In the genomic region with DNA sequence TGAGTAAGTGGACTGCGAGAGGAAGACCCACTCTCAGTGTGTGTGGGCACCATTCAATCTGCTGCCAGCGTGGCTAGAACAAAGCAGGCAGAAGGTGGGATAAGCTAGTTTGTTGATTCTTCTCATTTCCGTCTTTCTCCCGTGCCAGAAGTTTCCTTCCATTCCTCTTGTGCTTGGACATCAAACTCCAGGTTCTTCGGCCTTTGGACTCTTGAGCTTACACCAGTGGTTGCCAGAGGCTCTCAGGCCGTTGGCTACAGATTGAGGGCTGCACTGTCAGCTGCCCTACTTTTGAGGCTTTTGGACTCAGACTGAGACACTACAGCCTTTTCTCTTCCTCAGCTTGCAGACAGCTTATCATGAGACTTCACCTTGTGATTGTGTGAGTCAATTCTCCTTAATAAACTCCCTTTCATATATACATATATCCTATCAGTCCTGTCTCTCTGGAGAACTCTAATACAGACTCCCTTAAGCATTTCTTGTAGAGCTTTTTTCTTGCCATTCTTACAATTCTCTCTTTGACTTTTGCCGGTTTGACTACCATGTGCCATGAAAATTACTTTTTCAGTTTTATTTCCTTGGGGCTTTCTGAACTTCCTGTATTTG, we compare ENCODE assay signal across 17 cellular contexts.
DNase-seq lines count a peak whose midpoint lies in the region; ATAC-seq, FAIRE-seq and TF ChIP-seq lines count a peak whose summit lies in the region.
"Had no signal": no experiment of that assay in that cellular context is flagged by ENCODE, and none has a peak within 500 bp of the region (broad histone marks: within the 10 kb centered on the region; RNA-seq: fewer than 3 reads in every experiment).

No MANE protein-coding gene starts in this region.

- H3K36me3 ChIP-seq in liver (ENCODE audit: control insufficient read depth in 4 of 4, insufficient read depth in 3 of 4, low read depth in 1 of 4, low read length in 3 of 4) (no peaks in the 10 kb centered on the region), HepG2 (replicated peaks in 1 of 2; ENCODE audit: control insufficient read depth in 1 of 2, insufficient read depth in 2 of 2, low read length in 2 of 2) (no peaks in the 10 kb centered on the region), hepatocyte (replicated peaks; ENCODE audit: insufficient read depth, low read depth) (no peaks in the 10 kb centered on the region), mucosa of descending colon (ENCODE audit: low read depth) (no peaks in the 10 kb centered on the region)

- H3K4me3 ChIP-seq in liver (ENCODE audit: low read depth in 1 of 3, low read length in 3 of 3) = no peak overlapping the region
- H3K4me3 ChIP-seq in HepG2 (replicated peaks in 1 of 3; ENCODE audit: insufficient read depth in 1 of 3, low read depth in 2 of 3, low read length in 3 of 3) = no peak overlapping the region
- H3K4me3 ChIP-seq in hepatocyte = no peak overlapping the region
- H3K4me3 ChIP-seq in mucosa of descending colon = no peak overlapping the region
- H3K4me3 ChIP-seq in foreskin fibroblast (ENCODE audit: low read depth in 1 of 2, low read length in 2 of 2) = no peak overlapping the region

- no TSS peak for BruUV-seq in HepG2 (replicated peaks; lab: Mats Ljungman, UMichigan)

- H4K20me1 ChIP-seq in HepG2 (ENCODE audit: insufficient read depth, low read length) = no peaks in the 10 kb centered on the region
- H4K20me1 ChIP-seq in hepatocyte (ENCODE audit: insufficient read depth, poor library complexity, severe bottlenecking) = no peaks in the 10 kb centered on the region

- CTCF ChIA-PET in HepG2 (lab: Yijun Ruan, JAX; ENCODE audit: low intra/inter-chr PET ratio, low total read pairs) = no interaction called here

- ATAC-seq in HepG2 (no peak), mucosa of descending colon (peak; percentile 69), GM18520 (IDR thresholded peaks at IDR 0.05; ENCODE audit: unreplicated experiment) (no peak), GM19328 (IDR thresholded peaks at IDR 0.05; ENCODE audit: unreplicated experiment) (no peak)
- ATAC-seq: HCT116 had no signal

- H3K4me1 ChIP-seq in liver (ENCODE audit: control insufficient read depth in 4 of 4, insufficient read depth in 4 of 4, low read length in 3 of 4) = no peaks in the 10 kb centered on the region
- no peaks in the 10 kb centered on the region for H3K4me1 ChIP-seq in HepG2 (ENCODE audit: insufficient read depth, low read length)
- no peaks in the 10 kb centered on the region for H3K4me1 ChIP-seq in hepatocyte (ENCODE audit: insufficient read depth)
- no peaks in the 10 kb centered on the region for H3K4me1 ChIP-seq in mucosa of descending colon (ENCODE audit: low read depth)
- H3K4me1 ChIP-seq: Caco-2 had no signal

- no peak for TF ChIP-seq POLR2A in HepG2 (IDR thresholded peaks at IDR 0.05; ENCODE audit: insufficient read depth in 1 of 2, low read depth in 2 of 2, low read length in 2 of 2)

- H3K27me3 ChIP-seq in liver (ENCODE audit: control insufficient read depth in 4 of 4, insufficient read depth in 4 of 4, low read length in 3 of 4) = no peaks in the 10 kb centered on the region
- H3K27me3 ChIP-seq in HepG2 (ENCODE audit: control insufficient read depth in 1 of 2, insufficient read depth in 2 of 2, low read length in 2 of 2) = no peaks in the 10 kb centered on the region
- no peaks in the 10 kb centered on the region for H3K27me3 ChIP-seq in hepatocyte

- H3K9ac ChIP-seq in liver (ENCODE audit: low read depth in 1 of 2, low read length in 2 of 2) (no peak overlapping the region), HepG2 (ENCODE audit: insufficient read depth, low read depth, low read length) (no peak overlapping the region)

- DNase-seq in HepG2 (ENCODE audit: low spot score) (no peak), hepatocyte (ENCODE audit: low spot score) (peak; percentile 34), mucosa of descending colon (peak in 1 of 3 donors; percentile 25), foreskin fibroblast (no peak), NCI-H1048 (lab: John Stamatoyannopoulos, UW) (no peak)
- DNase-seq: Caco-2; CD8-positive, alpha-beta memory T cell; DND-41; GDM1 had no signal

- FAIRE-seq in HepG2 (lab: Jason Lieb, UNC) = no peak
- FAIRE-seq: GM12892, H54 had no signal

- TF ChIP-seq CTCF in liver (IDR thresholded peaks at IDR 0.05; ENCODE audit: low read depth, low read length, missing input control) (no peak), HepG2 (CRISPR knock-in tag; IDR thresholded peaks at IDR 0.05) (no peak), hepatocyte (IDR thresholded peaks at IDR 0.05; ENCODE audit: poor library complexity) (no peak), mucosa of descending colon (IDR thresholded peaks at IDR 0.05) (no peak), foreskin fibroblast (IDR thresholded peaks at IDR 0.05; ENCODE audit: low read depth, low read length) (no peak)

- in situ Hi-C loops in HepG2 (cut with HindIII; ENCODE audit: extremely low pct_ligation_motif_present, low pct_unique_long_range_greater_than_20kb) = no loop called here

- H3K27ac ChIP-seq in liver (ENCODE audit: low read depth in 1 of 2, low read length in 2 of 2) (no peak overlapping the region), HepG2 (ENCODE audit: extremely low read length, insufficient read depth, low read length) (no peak overlapping the region), hepatocyte (no peak overlapping the region)
- H3K27ac ChIP-seq: 22Rv1, HL-60 had no signal

- H3K9me2 ChIP-seq in hepatocyte (replicated peaks; ENCODE audit: insufficient read depth) = no peaks in the 10 kb centered on the region

- no peak overlapping the region for H3K4me2 ChIP-seq in HepG2 (ENCODE audit: low read depth, low read length)
- H3K4me2 ChIP-seq in hepatocyte = no peak overlapping the region

- no peak overlapping the region for H2AFZ ChIP-seq in HepG2 (ENCODE audit: low read length)
- H2AFZ ChIP-seq in hepatocyte = no peak overlapping the region

- intact Hi-C loops in HepG2 (cut with micrococcal nuclease; ENCODE audit: unreplicated experiment) = no loop called here
- intact Hi-C loops in mucosa of descending colon (cut with DNase I, micrococcal nuclease) = no loop called here

- 58% methylated on average over 7 of the region's 7 CpGs for WGBS in liver
- 14% methylated on average over 7 of the region's 7 CpGs for WGBS in HepG2 (ENCODE audit: low lambda C conversion rate)
- WGBS in hepatocyte (ENCODE audit: low lambda C conversion rate, missing lambda C conversion rate) = 84% methylated on average over 7 of the region's 7 CpGs

- TF ChIP-seq RAD21 in liver (IDR thresholded peaks at IDR 0.05) (no peak), HepG2 (CRISPR knock-in tag; IDR thresholded peaks at IDR 0.05) (no peak)

- H3K9me3 ChIP-seq in liver (ENCODE audit: control insufficient read depth in 4 of 4, low read length in 3 of 4) (peaks cover 0 to 1% (median 0%) of the 10 kb centered on the region in 4 donors), HepG2 (ENCODE audit: low read length) (peaks cover 11% of the 10 kb centered on the region), hepatocyte (ENCODE audit: low read depth) (no peaks in the 10 kb centered on the region), mucosa of descending colon (no peaks in the 10 kb centered on the region)
- H3K9me3 ChIP-seq: Caco-2 had no signal

- H3K79me2 ChIP-seq in HepG2 (ENCODE audit: insufficient read depth, low read length) (no peaks in the 10 kb centered on the region), hepatocyte (no peaks in the 10 kb centered on the region)

- no peak for TF ChIP-seq EP300 in HepG2 (IDR thresholded peaks at IDR 0.05; ENCODE audit: low read depth in 2 of 2, low read length in 2 of 2)
- no peak for TF ChIP-seq EP300 in HepG2 (CRISPR knock-in tag; IDR thresholded peaks at IDR 0.05; ENCODE audit: borderline replicate concordance)

- POLR2A ChIA-PET in HepG2 (lab: Yijun Ruan, JAX) = no interaction called here

TF ChIP-seq in liver, 16 proteins besides CTCF, POLR2A, EP300 and RAD21:
- peak; percentile 9 to 17 for TF ChIP-seq RXRA (IDR thresholded peaks at IDR 0.05)
- peak; percentile 78 to 87 for TF ChIP-seq HNF4A (conservative IDR thresholded peaks at IDR 0.05)
- TF ChIP-seq, protein P1, sequence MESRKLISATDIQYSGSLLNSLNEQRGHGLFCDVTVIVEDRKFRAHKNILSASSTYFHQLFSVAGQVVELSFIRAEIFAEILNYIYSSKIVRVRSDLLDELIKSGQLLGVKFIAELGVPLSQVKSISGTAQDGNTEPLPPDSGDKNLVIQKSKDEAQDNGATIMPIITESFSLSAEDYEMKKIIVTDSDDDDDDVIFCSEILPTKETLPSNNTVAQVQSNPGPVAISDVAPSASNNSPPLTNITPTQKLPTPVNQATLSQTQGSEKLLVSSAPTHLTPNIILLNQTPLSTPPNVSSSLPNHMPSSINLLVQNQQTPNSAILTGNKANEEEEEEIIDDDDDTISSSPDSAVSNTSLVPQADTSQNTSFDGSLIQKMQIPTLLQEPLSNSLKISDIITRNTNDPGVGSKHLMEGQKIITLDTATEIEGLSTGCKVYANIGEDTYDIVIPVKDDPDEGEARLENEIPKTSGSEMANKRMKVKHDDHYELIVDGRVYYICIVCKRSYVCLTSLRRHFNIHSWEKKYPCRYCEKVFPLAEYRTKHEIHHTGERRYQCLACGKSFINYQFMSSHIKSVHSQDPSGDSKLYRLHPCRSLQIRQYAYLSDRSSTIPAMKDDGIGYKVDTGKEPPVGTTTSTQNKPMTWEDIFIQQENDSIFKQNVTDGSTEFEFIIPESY (IDR thresholded peaks at IDR 0.05) = no peak
- TF ChIP-seq SP1 (IDR thresholded peaks at IDR 0.05) = peak; percentile 11
- TF ChIP-seq HNF4G (IDR thresholded peaks at IDR 0.05) = peak; percentile 27

TF ChIP-seq in HepG2, 621 proteins besides CTCF, POLR2A, EP300 and RAD21 (continues in another document):
- TF ChIP-seq SSRP1 (CRISPR knock-in tag; IDR thresholded peaks at IDR 0.05) (no peak), ZSCAN25 (CRISPR knock-in tag; IDR thresholded peaks at IDR 0.05) (no peak), GATAD1 (CRISPR knock-in tag; IDR thresholded peaks at IDR 0.05) (no peak), SIN3A (IDR thresholded peaks at IDR 0.05; ENCODE audit: borderline replicate concordance, low read depth, low read length) (no peak), ZNF614 (CRISPR knock-in tag; IDR thresholded peaks at IDR 0.05; ENCODE audit: borderline replicate concordance) (no peak), MAF1 (CRISPR knock-in tag; IDR thresholded peaks at IDR 0.05; ENCODE audit: borderline replicate concordance) (no peak), SPEN (CRISPR knock-in tag; IDR thresholded peaks at IDR 0.05; ENCODE audit: low read depth) (no peak), NRL (CRISPR knock-in tag; IDR thresholded peaks at IDR 0.05; ENCODE audit: borderline replicate concordance) (no peak), ZNF430 (CRISPR knock-in tag; IDR thresholded peaks at IDR 0.05) (no peak)
